Comparison of ENCODE assay signal across 1 cellular context in genomic region chr1:231392380-231393131, GRCh38.
TF ChIP-seq lines count a peak whose summit lies in the region.

No MANE protein-coding gene starts in this region.

TF ChIP-seq in IMR-90, 13 proteins besides CTCF, POLR2A, EP300 and RAD21:
- TF ChIP-seq RFX5 (IDR thresholded peaks at IDR 0.05; ENCODE audit: low read depth, low read length), result no peak
- TF ChIP-seq MAZ (IDR thresholded peaks at IDR 0.05; ENCODE audit: borderline replicate concordance, low read depth, low read length), result no peak
- no peak for TF ChIP-seq USF2 (IDR thresholded peaks at IDR 0.05; ENCODE audit: low read depth, low read length)
